In genomic region chr4:131613824-131614216, GRCh38 we compare ENCODE assay signal across 11 cellular contexts.
DNase-seq lines count a peak whose midpoint lies in the region; ATAC-seq, FAIRE-seq and TF ChIP-seq lines count a peak whose summit lies in the region.
"Had no signal": no experiment of that assay in that cellular context is flagged by ENCODE, and none has a peak within 500 bp of the region (broad histone marks: within the 10 kb centered on the region; RNA-seq: fewer than 3 reads in every experiment).

No MANE protein-coding gene starts in this region.

- ATAC-seq in GM18517 (IDR thresholded peaks at IDR 0.05; ENCODE audit: unreplicated experiment) (peak; percentile 98), GM21390 (IDR thresholded peaks at IDR 0.05; ENCODE audit: unreplicated experiment) (peak; percentile 67), HG03060 (IDR thresholded peaks at IDR 0.05; ENCODE audit: low read depth, unreplicated experiment) (peak; percentile 99)

- no peak for FAIRE-seq in GM12892 (lab: Jason Lieb, UNC)

- DNase-seq in NAMALWA (ENCODE audit: low spot score) (peak; percentile 54), NCI-H82 treated with DMSO at 0.1 percent for 48 hours (lab: John Stamatoyannopoulos, UW; ENCODE audit: unreplicated experiment) (no peak), GM12892 (ENCODE audit: insufficient read length) (no peak)
- DNase-seq in activated CD4-positive, alpha-beta T cell treated with anti-CD3 and anti-CD28 coated beads for 48 hours = no peak
- DNase-seq in stimulated activated CD4-positive, alpha-beta T cell treated with anti-CD3 and anti-CD28 coated beads, Interleukin-4, amount 100 ng/mL, for 4 hours = no peak
- DNase-seq: activated CD4-positive, alpha-beta T cell treated with anti-CD3 and anti-CD28 coated beads, Interleukin-2, amount 50 U/mL, for 1 hour; NCI-H1930; T-helper 1 cell had no signal

- TF ChIP-seq POLR2A in GM12892 (IDR thresholded peaks at IDR 0.05; ENCODE audit: low read depth, low read length) = no peak
